ENCODE assay signal across 1 cellular context in genomic region chr11:61860054-61860903, GRCh38.
TF ChIP-seq lines count a peak whose summit lies in the region.

No MANE protein-coding gene starts in this region.

TF ChIP-seq in HepG2, 621 proteins besides CTCF, POLR2A, EP300 and RAD21:
- no peak for TF ChIP-seq ZNF563 (CRISPR knock-in tag; IDR thresholded peaks at IDR 0.05)
- no peak for TF ChIP-seq NFAT5 (CRISPR knock-in tag; IDR thresholded peaks at IDR 0.05)
- TF ChIP-seq STAT5B (CRISPR knock-in tag; IDR thresholded peaks at IDR 0.05), result no peak
- TF ChIP-seq TCF7 (IDR thresholded peaks at IDR 0.05; ENCODE audit: low read depth), result no peak
- no peak for TF ChIP-seq RNF219 (CRISPR knock-in tag; IDR thresholded peaks at IDR 0.05)
- TF ChIP-seq FOXP1 (IDR thresholded peaks at IDR 0.05), result no peak
- no peak for TF ChIP-seq FOXP1 (CRISPR knock-in tag; IDR thresholded peaks at IDR 0.05)
- TF ChIP-seq ZNF362 (CRISPR knock-in tag; IDR thresholded peaks at IDR 0.05; ENCODE audit: borderline replicate concordance), result no peak
- TF ChIP-seq NR2F1 (CRISPR knock-in tag; IDR thresholded peaks at IDR 0.05), result no peak
- TF ChIP-seq ZNF44 (CRISPR knock-in tag; IDR thresholded peaks at IDR 0.05), result no peak
- no peak for TF ChIP-seq DPF2 (CRISPR knock-in tag; IDR thresholded peaks at IDR 0.05; ENCODE audit: borderline replicate concordance, low read depth)
- TF ChIP-seq NR2C2 (CRISPR knock-in tag; IDR thresholded peaks at IDR 0.05; ENCODE audit: borderline replicate concordance), result no peak
- TF ChIP-seq THAP8 (CRISPR knock-in tag; IDR thresholded peaks at IDR 0.05; ENCODE audit: borderline replicate concordance), result no peak
TF ChIP-seq in HepG2: peak in this region for 0.
